Comparison of ENCODE assay signal across 9 cellular contexts in genomic region chrX:76279007-76279406, GRCh38.
DNase-seq lines count a peak whose midpoint lies in the region; ATAC-seq, FAIRE-seq and TF ChIP-seq lines count a peak whose summit lies in the region.
"Had no signal": no experiment of that assay in that cellular context is flagged by ENCODE, and none has a peak within 500 bp of the region (broad histone marks: within the 10 kb centered on the region; RNA-seq: fewer than 3 reads in every experiment).

No MANE protein-coding gene starts in this region.

- ATAC-seq in CD4-positive, CD25-positive, alpha-beta regulatory T cell (ENCODE audit: low read depth in 2 of 2): no peak
- ATAC-seq in GM18517 (IDR thresholded peaks at IDR 0.05; ENCODE audit: unreplicated experiment) (peak; percentile 65), HepG2 (peak; percentile 80), GM21576 (IDR thresholded peaks at IDR 0.05; ENCODE audit: unreplicated experiment) (no peak)

- H3K4me2 ChIP-seq in mammary epithelial cell (ENCODE audit: insufficient read depth, low read depth, low read length) (no peak overlapping the region), HepG2 (ENCODE audit: low read depth, low read length) (no peak overlapping the region)

- H3K36me3 ChIP-seq in CD4-positive, CD25-positive, alpha-beta regulatory T cell (ENCODE audit: control insufficient read depth, insufficient read depth, low read length): no peaks in the 10 kb centered on the region
- H3K36me3 ChIP-seq in mammary epithelial cell (ENCODE audit: insufficient read depth, low read length) (no peaks in the 10 kb centered on the region), HepG2 (replicated peaks in 1 of 2; ENCODE audit: control insufficient read depth in 1 of 2, insufficient read depth in 2 of 2, low read length in 2 of 2) (no peaks in the 10 kb centered on the region)
- H3K36me3 ChIP-seq: SJSA1 had no signal

- H4K20me1 ChIP-seq in mammary epithelial cell (ENCODE audit: insufficient read depth, low read length): no peaks in the 10 kb centered on the region
- no peaks in the 10 kb centered on the region for H4K20me1 ChIP-seq in HepG2 (ENCODE audit: insufficient read depth, low read length)

- H3K27ac ChIP-seq in CD4-positive, CD25-positive, alpha-beta regulatory T cell (ENCODE audit: insufficient read depth, low read length, poor library complexity, severe bottlenecking): no peak overlapping the region
- no peak overlapping the region for H3K27ac ChIP-seq in mammary epithelial cell (ENCODE audit: insufficient read depth, low read depth, low read length)
- no peak overlapping the region for H3K27ac ChIP-seq in HepG2 (ENCODE audit: extremely low read length, insufficient read depth, low read length)
- H3K27ac ChIP-seq: SJSA1 had no signal

- no peaks in the 10 kb centered on the region for H3K4me1 ChIP-seq in CD4-positive, CD25-positive, alpha-beta regulatory T cell (ENCODE audit: control insufficient read depth, insufficient read depth, low read length, poor library complexity, severe bottlenecking)
- H3K4me1 ChIP-seq in mammary epithelial cell (ENCODE audit: insufficient read depth, low read length): no peaks in the 10 kb centered on the region
- H3K4me1 ChIP-seq in HepG2 (ENCODE audit: insufficient read depth, low read length): no peaks in the 10 kb centered on the region
- H3K4me1 ChIP-seq: SJSA1 had no signal

- intact Hi-C loops in mammary epithelial cell (cut with micrococcal nuclease) (loop anchor here (1.0 to 2.0 kb wide), 2 partner anchors 175 to 1750 kb away; no protein-coding TSS in a partner anchor), HepG2 (cut with micrococcal nuclease; ENCODE audit: unreplicated experiment) (loop anchor here (1.0 kb wide), 1 partner anchor 175 kb away; no protein-coding TSS in a partner anchor)

- no peaks in the 10 kb centered on the region for H3K27me3 ChIP-seq in CD4-positive, CD25-positive, alpha-beta regulatory T cell (ENCODE audit: control insufficient read depth, insufficient read depth, low read length)
- H3K27me3 ChIP-seq in mammary epithelial cell (ENCODE audit: insufficient read depth, low read length) (no peaks in the 10 kb centered on the region), HepG2 (ENCODE audit: control insufficient read depth in 1 of 2, insufficient read depth in 2 of 2, low read length in 2 of 2) (no peaks in the 10 kb centered on the region)
- H3K27me3 ChIP-seq: SJSA1 had no signal

- H3K4me3 Mint-ChIP-seq in CD4-positive, CD25-positive, alpha-beta regulatory T cell: no peak overlapping the region

- 0 out of 2 replicates have a peak, but pooled peaks have one; percentile 24 for TF ChIP-seq RAD21 in HepG2 (CRISPR knock-in tag; IDR thresholded peaks at IDR 0.05)

- H3K9me3 Mint-ChIP-seq in CD4-positive, CD25-positive, alpha-beta regulatory T cell: no peaks in the 10 kb centered on the region

- no peak for TF ChIP-seq EP300 in HepG2 (IDR thresholded peaks at IDR 0.05; ENCODE audit: low read depth in 2 of 2, low read length in 2 of 2)
- no peak for TF ChIP-seq EP300 in HepG2 (CRISPR knock-in tag; IDR thresholded peaks at IDR 0.05; ENCODE audit: borderline replicate concordance)

- no peak overlapping the region for H2AFZ ChIP-seq in mammary epithelial cell (ENCODE audit: low read depth, low read length)
- no peak overlapping the region for H2AFZ ChIP-seq in HepG2 (ENCODE audit: low read length)

- no peaks in the 10 kb centered on the region for H3K9me3 ChIP-seq in CD4-positive, CD25-positive, alpha-beta regulatory T cell (ENCODE audit: control insufficient read depth in 2 of 2, low read length in 2 of 2)
- peaks cover 4% of the 10 kb centered on the region for H3K9me3 ChIP-seq in mammary epithelial cell (replicated peaks; ENCODE audit: insufficient read depth, low read length)
- no peaks in the 10 kb centered on the region for H3K9me3 ChIP-seq in HepG2 (ENCODE audit: low read length)
- H3K9me3 ChIP-seq: SJSA1 had no signal

- POLR2A ChIA-PET in HepG2 (lab: Yijun Ruan, JAX): no interaction called here

- no peak overlapping the region for H3K4me3 ChIP-seq in CD4-positive, CD25-positive, alpha-beta regulatory T cell (ENCODE audit: low read depth, low read length)
- H3K4me3 ChIP-seq in mammary epithelial cell (replicated peaks in 1 of 3; ENCODE audit: insufficient read depth in 1 of 3, low read depth in 2 of 3, low read length in 3 of 3) (no peak overlapping the region), HepG2 (replicated peaks in 1 of 3; ENCODE audit: insufficient read depth in 1 of 3, low read depth in 2 of 3, low read length in 3 of 3) (no peak overlapping the region)
- H3K4me3 ChIP-seq: SJSA1 had no signal

- no peak overlapping the region for H3K27ac Mint-ChIP-seq in CD4-positive, CD25-positive, alpha-beta regulatory T cell

- H3K27me3 Mint-ChIP-seq in CD4-positive, CD25-positive, alpha-beta regulatory T cell: no peaks in the 10 kb centered on the region

- H3K79me2 ChIP-seq in mammary epithelial cell (ENCODE audit: insufficient read depth, low read length) (no peaks in the 10 kb centered on the region), HepG2 (ENCODE audit: insufficient read depth, low read length) (no peaks in the 10 kb centered on the region)

- CTCF ChIA-PET in mammary epithelial cell (lab: Charles Lee; ENCODE audit: low non-redundant PET) (no interaction called here), HepG2 (lab: Yijun Ruan, JAX; ENCODE audit: low intra/inter-chr PET ratio, low total read pairs) (interaction anchor here (1.9 kb wide), 1 partner anchor 176 kb away, joined by 11 read pairs; no protein-coding TSS in a partner anchor)

- peak; percentile 96 for FAIRE-seq in HepG2 (lab: Jason Lieb, UNC)

- DNase-seq in CD4-positive, CD25-positive, alpha-beta regulatory T cell: peak; percentile 7 to 59 (median 47)
- peak; percentile 1 for DNase-seq in SKM-1 (lab: John Stamatoyannopoulos, UW; ENCODE audit: unreplicated experiment)
- peak; percentile 29 for DNase-seq in mammary epithelial cell
- DNase-seq in HepG2 (ENCODE audit: low spot score): peak; percentile 37
- peak; percentile 18 for DNase-seq in stimulated activated CD8-positive, alpha-beta memory T cell treated with anti-CD3 and anti-CD28 coated beads, Interleukin-4, amount 100 ng/mL, for 24 hours (ENCODE audit: low read depth)

- dilution Hi-C loops in mammary epithelial cell (cut with HindIII; ENCODE audit: low sequenced_read_pairs): no loop called here

- H3K4me1 Mint-ChIP-seq in CD4-positive, CD25-positive, alpha-beta regulatory T cell: no peaks in the 10 kb centered on the region

- no peaks in the 10 kb centered on the region for H3K36me3 Mint-ChIP-seq in CD4-positive, CD25-positive, alpha-beta regulatory T cell

- H3K9ac ChIP-seq in mammary epithelial cell (ENCODE audit: insufficient read depth, low read length) (no peak overlapping the region), HepG2 (ENCODE audit: insufficient read depth, low read depth, low read length) (no peak overlapping the region)

- TF ChIP-seq CTCF in LNCAP (IDR thresholded peaks at IDR 0.05) (peak; percentile 59), mammary epithelial cell (conservative IDR thresholded peaks at IDR 0.05 in 1 of 2, IDR thresholded peaks at IDR 0.05 in 1 of 2; ENCODE audit: extremely low read depth in 1 of 2, insufficient read depth in 1 of 2, low read depth in 1 of 2, low read length in 2 of 2) (peak; percentile 61 to 81), HepG2 (CRISPR knock-in tag; IDR thresholded peaks at IDR 0.05) (peak; percentile 67)

- BruUV-seq in mammary epithelial cell (replicated peaks; lab: Mats Ljungman, UMichigan): no TSS peak
- BruUV-seq in HepG2 (replicated peaks; lab: Mats Ljungman, UMichigan): no TSS peak

- no peak for TF ChIP-seq POLR2A in HepG2 (IDR thresholded peaks at IDR 0.05; ENCODE audit: insufficient read depth in 1 of 2, low read depth in 2 of 2, low read length in 2 of 2)

- in situ Hi-C loops in mammary epithelial cell (cut with MboI; ENCODE audit: low sequenced_read_pairs in 2 of 2): loop anchor here in 1 of 2 donors (25.0 kb wide), 1 partner anchor 1758 kb away; no protein-coding TSS in a partner anchor
- in situ Hi-C loops in HepG2 (cut with HindIII; ENCODE audit: extremely low pct_ligation_motif_present, low pct_unique_long_range_greater_than_20kb): loop anchor here (25.0 kb wide), 1 partner anchor 183 kb away; no protein-coding TSS in a partner anchor

TF ChIP-seq in HepG2, 621 proteins besides CTCF, POLR2A, EP300 and RAD21:
- TF ChIP-seq SMC3 (IDR thresholded peaks at IDR 0.05; ENCODE audit: low read length) (peak; percentile 27; the same call in 1 of the 2 replicates), TRAFD1 (CRISPR knock-in tag; IDR thresholded peaks at IDR 0.05; ENCODE audit: borderline replicate concordance) (no peak), SIX4 (CRISPR knock-in tag; IDR thresholded peaks at IDR 0.05) (no peak), STAG1 (CRISPR knock-in tag; IDR thresholded peaks at IDR 0.05) (peak; percentile 76), ZNF567 (CRISPR knock-in tag; IDR thresholded peaks at IDR 0.05; ENCODE audit: borderline replicate concordance) (no peak), ZNF598 (CRISPR knock-in tag; IDR thresholded peaks at IDR 0.05; ENCODE audit: borderline replicate concordance) (no peak)

Comparison
In these comparisons a context has a peak if more than half of its experiments do, and no peak if none do; other contexts are left out.
1. ATAC-seq: peak in GM18517 (single experiment) and HepG2 (single experiment); none in CD4-positive, CD25-positive, alpha-beta regulatory T cell (0 of 2) and GM21576 (single experiment).
2. Peak in every context shown above with its lines, with median percentiles within 50 percentile points of each other: DNase-seq and CTCF ChIP-seq.